12 cellular contexts compared by ENCODE assay signal in genomic region chr14:50726372-50727107, GRCh38. TPM values are rescaled to one million over a fixed set of nuclear protein-coding genes. Genes with fewer than 3 reads are reported as not detected.
DNase-seq lines count a peak whose midpoint lies in the region; ATAC-seq and TF ChIP-seq lines count a peak whose summit lies in the region.
"Had no signal": no experiment of that assay in that cellular context is flagged by ENCODE, and none has a peak within 500 bp of the region (broad histone marks: within the 10 kb centered on the region; RNA-seq: fewer than 3 reads in every experiment).

No MANE protein-coding gene starts in this region.

- H3K9me3 Mint-ChIP-seq in activated naive CD4-positive, alpha-beta T cell treated with anti-CD3 and anti-CD28 coated beads for 36 hours = peaks cover 7% of the 10 kb centered on the region
- no peaks in the 10 kb centered on the region for H3K9me3 Mint-ChIP-seq in effector memory CD8-positive, alpha-beta T cell
- H3K9me3 Mint-ChIP-seq in stimulated activated naive B cell treated with anti-CD40 and anti-IgM and Interleukin-4, amounts not matched to agents 10 μg/mL and 1 μg/mL and 100 μg/mL, for 72 hours = no peaks in the 10 kb centered on the region

- H3K36me3 Mint-ChIP-seq in activated naive CD4-positive, alpha-beta T cell treated with anti-CD3 and anti-CD28 coated beads for 36 hours (ENCODE audit: low read depth) = peaks cover 61% of the 10 kb centered on the region
- H3K36me3 Mint-ChIP-seq in effector memory CD8-positive, alpha-beta T cell (ENCODE audit: insufficient read depth) = peaks cover 90% of the 10 kb centered on the region
- peaks cover 44 to 66% of the 10 kb centered on the region in 2 donors for H3K36me3 Mint-ChIP-seq in stimulated activated naive B cell treated with anti-CD40 and anti-IgM and Interleukin-4, amounts not matched to agents 10 μg/mL and 1 μg/mL and 100 μg/mL, for 72 hours

- peak overlapping the region; percentile 3 for H3K4me3 Mint-ChIP-seq in activated naive CD4-positive, alpha-beta T cell treated with anti-CD3 and anti-CD28 coated beads for 36 hours
- H3K4me3 Mint-ChIP-seq in effector memory CD8-positive, alpha-beta T cell = peak overlapping the region; percentile 4 to 67
- no peak overlapping the region for H3K4me3 Mint-ChIP-seq in stimulated activated naive B cell treated with anti-CD40 and anti-IgM and Interleukin-4, amounts not matched to agents 10 μg/mL and 1 μg/mL and 100 μg/mL, for 72 hours

- TF ChIP-seq CTCF in RWPE1 (conservative IDR thresholded peaks at IDR 0.05; ENCODE audit: low read depth) = no peak
- TF ChIP-seq CTCF in upper lobe of right lung (IDR thresholded peaks at IDR 0.05) = no peak

- H3K4me3 ChIP-seq in upper lobe of right lung = no peak overlapping the region
- H3K4me3 ChIP-seq: esophagus muscularis mucosa, lung, MG63 had no signal

- POLR2A ChIA-PET in RWPE1 (lab: Yijun Ruan, JAX; ENCODE audit: low non-redundant PET) = no interaction called here

- no peaks in the 10 kb centered on the region for H3K27me3 ChIP-seq in upper lobe of right lung
- H3K27me3 ChIP-seq: BE2C, esophagus muscularis mucosa, MG63 had no signal

- H3K4me1 Mint-ChIP-seq in activated naive CD4-positive, alpha-beta T cell treated with anti-CD3 and anti-CD28 coated beads for 36 hours (ENCODE audit: low read depth) = peaks cover 28% of the 10 kb centered on the region
- H3K4me1 Mint-ChIP-seq in effector memory CD8-positive, alpha-beta T cell (ENCODE audit: low read depth in 2 of 2) = peaks cover 10 to 24% of the 10 kb centered on the region in 2 donors
- H3K4me1 Mint-ChIP-seq in stimulated activated naive B cell treated with anti-CD40 and anti-IgM and Interleukin-4, amounts not matched to agents 10 μg/mL and 1 μg/mL and 100 μg/mL, for 72 hours = peaks cover 8 to 16% of the 10 kb centered on the region in 2 donors

- H3K9me3 ChIP-seq in upper lobe of right lung = no peaks in the 10 kb centered on the region
- H3K9me3 ChIP-seq: BE2C, esophagus muscularis mucosa, MG63 had no signal

- intact Hi-C loops in activated naive CD4-positive, alpha-beta T cell treated with anti-CD3 and anti-CD28 coated beads for 36 hours (cut with micrococcal nuclease) = loop anchor here (1.0 to 5.0 kb wide), 17 partner anchors 11 to 1121 kb away; partner anchors contain the start of genes DMAC2L, L2HGDH, MGAT2 and NIN
- intact Hi-C loops in upper lobe of right lung (cut with DNase I) = no loop called here

- H3K27ac Mint-ChIP-seq in activated naive CD4-positive, alpha-beta T cell treated with anti-CD3 and anti-CD28 coated beads for 36 hours = peak overlapping the region; percentile 83
- peak overlapping the region; percentile 72 to 95 for H3K27ac Mint-ChIP-seq in effector memory CD8-positive, alpha-beta T cell
- H3K27ac Mint-ChIP-seq in stimulated activated naive B cell treated with anti-CD40 and anti-IgM and Interleukin-4, amounts not matched to agents 10 μg/mL and 1 μg/mL and 100 μg/mL, for 72 hours = peak overlapping the region; percentile 67

- ATAC-seq in effector memory CD8-positive, alpha-beta T cell (replicated peaks) = peak; percentile 96
- ATAC-seq in stimulated activated naive B cell treated with anti-CD40 and anti-IgM and Interleukin-4, amounts not matched to agents 10 μg/mL and 1 μg/mL and 100 μg/mL, for 72 hours (replicated peaks) = peak in 1 of 2 donors; percentile 39
- ATAC-seq in HG03565 (IDR thresholded peaks at IDR 0.05; ENCODE audit: unreplicated experiment) (no peak), upper lobe of right lung (no peak)

- H3K27ac ChIP-seq in RWPE1 (no peak overlapping the region), upper lobe of right lung (no peak overlapping the region)
- H3K27ac ChIP-seq: esophagus muscularis mucosa had no signal

- no peaks in the 10 kb centered on the region for H3K27me3 Mint-ChIP-seq in activated naive CD4-positive, alpha-beta T cell treated with anti-CD3 and anti-CD28 coated beads for 36 hours (ENCODE audit: low read depth)
- H3K27me3 Mint-ChIP-seq in effector memory CD8-positive, alpha-beta T cell = no peaks in the 10 kb centered on the region
- H3K27me3 Mint-ChIP-seq in stimulated activated naive B cell treated with anti-CD40 and anti-IgM and Interleukin-4, amounts not matched to agents 10 μg/mL and 1 μg/mL and 100 μg/mL, for 72 hours = no peaks in the 10 kb centered on the region

- peak; percentile 48 for DNase-seq in activated naive CD4-positive, alpha-beta T cell treated with anti-CD3 and anti-CD28 coated beads for 36 hours
- DNase-seq in activated naive CD4-positive, alpha-beta T cell treated with anti-CD3 and anti-CD28 coated beads, Interleukin-2, amount 50 U/mL, for 16 hours = no peak
- DNase-seq in RWPE1 (ENCODE audit: low spot score) (peak; percentile 52), NCI-H2227 treated with DMSO at 0.1 percent for 48 hours (lab: John Stamatoyannopoulos, UW) (no peak), upper lobe of right lung (no peak)
- DNase-seq in effector memory CD8-positive, alpha-beta T cell = no peak
- DNase-seq in stimulated activated naive B cell treated with anti-CD40 and anti-IgM and Interleukin-4, amounts not matched to agents 10 μg/mL and 1 μg/mL and 100 μg/mL, for 72 hours = no peak
- DNase-seq: BE2C, MG63 had no signal

- no peaks in the 10 kb centered on the region for H3K4me1 ChIP-seq in upper lobe of right lung
- H3K4me1 ChIP-seq: BE2C had no signal

- H3K36me3 ChIP-seq in upper lobe of right lung = peaks cover 75% of the 10 kb centered on the region
- H3K36me3 ChIP-seq: MG63 had no signal

- CTCF ChIA-PET in activated naive CD4-positive, alpha-beta T cell treated with anti-CD3 and anti-CD28 coated beads for 36 hours (lab: Charles Lee) = interaction anchor here (0.8 to 3.5 kb wide), 5 partner anchors 10 to 159 kb away, joined by 3 to 16 read pairs (median 5); no protein-coding TSS in a partner anchor
- CTCF ChIA-PET in RWPE1 (lab: Yijun Ruan, JAX) = no interaction called here

RNA-seq across cellular contexts. Expression of gene SAV1, which starts 58.4 kb away (rescaled TPM):
- 10 to 100 TPM; 12.7 to 13.5 TPM for total RNA-seq in activated naive CD4-positive, alpha-beta T cell treated with anti-CD3 and anti-CD28 coated beads for 36 hours
- total RNA-seq in upper lobe of right lung = 42.8 TPM

Comparison
In these comparisons a context has a peak if more than half of its experiments do, and no peak if none do; other contexts are left out.
1. DNase-seq: peak in activated naive CD4-positive, alpha-beta T cell treated with anti-CD3 and anti-CD28 coated beads for 36 hours (single experiment) and RWPE1 (single experiment); none in activated naive CD4-positive, alpha-beta T cell treated with anti-CD3 and anti-CD28 coated beads, Interleukin-2, amount 50 U/mL, for 16 hours (single experiment), effector memory CD8-positive, alpha-beta T cell (0 of 3), stimulated activated naive B cell treated with anti-CD40 and anti-IgM and Interleukin-4, amounts not matched to agents 10 μg/mL and 1 μg/mL and 100 μg/mL, for 72 hours (single experiment), NCI-H2227 treated with DMSO at 0.1 percent for 48 hours (single experiment) and upper lobe of right lung (single experiment).
2. H3K4me3 Mint-ChIP-seq: peak in activated naive CD4-positive, alpha-beta T cell treated with anti-CD3 and anti-CD28 coated beads for 36 hours (single experiment) and effector memory CD8-positive, alpha-beta T cell (2 of 2); none in stimulated activated naive B cell treated with anti-CD40 and anti-IgM and Interleukin-4, amounts not matched to agents 10 μg/mL and 1 μg/mL and 100 μg/mL, for 72 hours (0 of 2).
3. Peak in every context shown above with its lines, with median percentiles within 50 percentile points of each other: H3K27ac Mint-ChIP-seq.